In genomic region chr2:223724831-223725230, GRCh38 we compare ENCODE assay signal across 9 cellular contexts.
DNase-seq lines count a peak whose midpoint lies in the region; FAIRE-seq and TF ChIP-seq lines count a peak whose summit lies in the region.
"Had no signal": no experiment of that assay in that cellular context is flagged by ENCODE, and none has a peak within 500 bp of the region (broad histone marks: within the 10 kb centered on the region; RNA-seq: fewer than 3 reads in every experiment).

No MANE protein-coding gene starts in this region.

- no CpG with 5 or more reads among the region's 4 CpGs for WGBS in iPS DF 6.9 (ENCODE audit: insufficient coverage, insufficient read length)
- 88 to 92% methylated on average over 4 of the region's 4 CpGs for WGBS in thyroid gland, 2 donors

- H3K4me1 Mint-ChIP-seq in astrocyte (ENCODE audit: low read depth, unreplicated experiment) = peaks cover 23% of the 10 kb centered on the region
- H3K4me1 Mint-ChIP-seq in CD4-positive, alpha-beta memory T cell = no peaks in the 10 kb centered on the region

- TF ChIP-seq CTCF in astrocyte (IDR thresholded peaks at IDR 0.05; ENCODE audit: insufficient read depth, low read depth, low read length) (no peak), thyroid gland (IDR thresholded peaks at IDR 0.05) (no peak)

- no peaks in the 10 kb centered on the region for H3K27me3 Mint-ChIP-seq in astrocyte (ENCODE audit: low read depth, unreplicated experiment)
- H3K27me3 Mint-ChIP-seq in CD4-positive, alpha-beta memory T cell = peaks cover 5% of the 10 kb centered on the region in 2 donors

- H3K9ac ChIP-seq in HUES48 (ENCODE audit: low read depth, low read length) (peak overlapping the region; percentile 21), astrocyte (ENCODE audit: low read length) (peak overlapping the region; percentile 69)

- intact Hi-C loops in thyroid gland (cut with DNase I) = no loop called here
- intact Hi-C loops in CD4-positive, alpha-beta memory T cell (cut with micrococcal nuclease) = no loop called here

- H3K9me3 ChIP-seq in HUES48 (ENCODE audit: control insufficient read depth, insufficient read depth, low read length) = no peaks in the 10 kb centered on the region
- H3K9me3 ChIP-seq in astrocyte (ENCODE audit: insufficient read depth, low read depth, low read length) = no peaks in the 10 kb centered on the region
- no peaks in the 10 kb centered on the region for H3K9me3 ChIP-seq in iPS DF 6.9 (ENCODE audit: control insufficient read depth, insufficient read depth, low read length)
- H3K9me3 ChIP-seq in thyroid gland = no peaks in the 10 kb centered on the region
- H3K9me3 ChIP-seq in CD4-positive, alpha-beta memory T cell (ENCODE audit: control insufficient read depth in 1 of 2, low read length in 2 of 2) = no peaks in the 10 kb centered on the region
- no peaks in the 10 kb centered on the region for H3K9me3 ChIP-seq in HAP-1

- H3K9me3 Mint-ChIP-seq in astrocyte (ENCODE audit: unreplicated experiment) = peaks cover 2% of the 10 kb centered on the region
- peaks cover 0 to 3% (median 0%) of the 10 kb centered on the region in 8 donors for H3K9me3 Mint-ChIP-seq in CD4-positive, alpha-beta memory T cell

- TF ChIP-seq POLR2A in thyroid gland (IDR thresholded peaks at IDR 0.05) = no peak

- H3K4me2 ChIP-seq in astrocyte (ENCODE audit: low read length) = peak overlapping the region; percentile 77

- peak overlapping the region; percentile 93 for H3K27ac ChIP-seq in HUES48 (ENCODE audit: low read depth, low read length)
- H3K27ac ChIP-seq in astrocyte (ENCODE audit: low read depth, low read length) = peak overlapping the region; percentile 91
- peak overlapping the region; percentile 17 for H3K27ac ChIP-seq in iPS DF 6.9 (ENCODE audit: low read length)
- peak overlapping the region; percentile 37 to 81 (median 60) for H3K27ac ChIP-seq in thyroid gland
- H3K27ac ChIP-seq in CD4-positive, alpha-beta memory T cell (ENCODE audit: low read depth, low read length) = no peak overlapping the region

- in situ Hi-C loops in HAP-1 (cut with MboI; ENCODE audit: low sequenced_read_pairs) = no loop called here

- no peak overlapping the region for H3K4me3 Mint-ChIP-seq in astrocyte (ENCODE audit: unreplicated experiment)
- H3K4me3 Mint-ChIP-seq in CD4-positive, alpha-beta memory T cell = no peak overlapping the region

- POLR2A ChIA-PET in CD4-positive, alpha-beta memory T cell (lab: Charles Lee; ENCODE audit: partially characterized antibody) = no interaction called here

- H3K27ac Mint-ChIP-seq in astrocyte (ENCODE audit: unreplicated experiment) = peak overlapping the region; percentile 97
- H3K27ac Mint-ChIP-seq in CD4-positive, alpha-beta memory T cell = no peak overlapping the region

- H4K20me1 ChIP-seq in astrocyte (ENCODE audit: insufficient read depth, low read length) = no peaks in the 10 kb centered on the region

- no peaks in the 10 kb centered on the region for H3K79me2 ChIP-seq in astrocyte (ENCODE audit: insufficient read depth, low read length)

- DNase-seq in astrocyte (ENCODE audit: low read depth) = no peak
- no peak for DNase-seq in iPS DF 6.9 (ENCODE audit: low read depth, low spot score)
- no peak for DNase-seq in thyroid gland
- DNase-seq in CD4-positive, alpha-beta memory T cell = no peak
- DNase-seq in middle frontal gyrus (ENCODE audit: extremely low spot score, low spot score) = no peak
- no peak for DNase-seq in HAP-1 (ENCODE audit: low spot score in 2 of 2)
- DNase-seq: DND-41, NCI-H1417 treated with DMSO at 0.1 percent for 48 hours had no signal

- peaks cover 32% of the 10 kb centered on the region for H3K4me1 ChIP-seq in HUES48 (ENCODE audit: control insufficient read depth, insufficient read depth, low read length)
- peaks cover 21% of the 10 kb centered on the region for H3K4me1 ChIP-seq in astrocyte (ENCODE audit: insufficient read depth, low read length)
- H3K4me1 ChIP-seq in iPS DF 6.9 (ENCODE audit: control insufficient read depth, insufficient read depth, low read length) = peaks cover 4% of the 10 kb centered on the region; the same call in 1 of the 2 replicates
- peaks cover 8 to 15% of the 10 kb centered on the region in 2 donors for H3K4me1 ChIP-seq in thyroid gland
- no peaks in the 10 kb centered on the region for H3K4me1 ChIP-seq in CD4-positive, alpha-beta memory T cell (ENCODE audit: insufficient read depth, low read length)
- peaks cover 28% of the 10 kb centered on the region for H3K4me1 ChIP-seq in HAP-1

- no peak overlapping the region for H2AFZ ChIP-seq in astrocyte (ENCODE audit: low read depth, low read length)

- FAIRE-seq in astrocyte (lab: Jason Lieb, UNC) = peak; percentile 23

- CTCF ChIA-PET in CD4-positive, alpha-beta memory T cell (lab: Charles Lee; ENCODE audit: partially characterized antibody) = no interaction called here

- no peaks in the 10 kb centered on the region for H3K27me3 ChIP-seq in HUES48 (ENCODE audit: control insufficient read depth, insufficient read depth, low read length)
- no peaks in the 10 kb centered on the region for H3K27me3 ChIP-seq in astrocyte (ENCODE audit: insufficient read depth, low read length)
- no peaks in the 10 kb centered on the region for H3K27me3 ChIP-seq in iPS DF 6.9 (ENCODE audit: control insufficient read depth, insufficient read depth, low read length)
- H3K27me3 ChIP-seq in thyroid gland = no peaks in the 10 kb centered on the region
- no peaks in the 10 kb centered on the region for H3K27me3 ChIP-seq in CD4-positive, alpha-beta memory T cell (ENCODE audit: insufficient read depth, low read length)
- H3K27me3 ChIP-seq in HAP-1 (ENCODE audit: low read depth) = no peaks in the 10 kb centered on the region

- H3K36me3 Mint-ChIP-seq in astrocyte (ENCODE audit: low read depth, unreplicated experiment) = no peaks in the 10 kb centered on the region
- H3K36me3 Mint-ChIP-seq in CD4-positive, alpha-beta memory T cell = no peaks in the 10 kb centered on the region

- H3K4me3 ChIP-seq in HUES48 (ENCODE audit: low read depth, low read length) (peak overlapping the region; percentile 18; the same call in 1 of the 2 replicates), astrocyte (ENCODE audit: insufficient read depth, low read depth, low read length) (peak overlapping the region; percentile 20), iPS DF 6.9 (ENCODE audit: low read length) (no peak overlapping the region), thyroid gland (replicated peaks in 1 of 3) (no peak overlapping the region), HAP-1 (no peak overlapping the region)
- no peak overlapping the region for H3K4me3 ChIP-seq in CD4-positive, alpha-beta memory T cell (ENCODE audit: low read length in 2 of 2)

- H3K36me3 ChIP-seq in HUES48 (ENCODE audit: control insufficient read depth, insufficient read depth, low read length) (no peaks in the 10 kb centered on the region), astrocyte (ENCODE audit: insufficient read depth, low read length) (no peaks in the 10 kb centered on the region), iPS DF 6.9 (ENCODE audit: control insufficient read depth, insufficient read depth, low read length) (no peaks in the 10 kb centered on the region), thyroid gland (no peaks in the 10 kb centered on the region), HAP-1 (replicated peaks) (no peaks in the 10 kb centered on the region)
- no peaks in the 10 kb centered on the region for H3K36me3 ChIP-seq in CD4-positive, alpha-beta memory T cell (ENCODE audit: insufficient read depth, low read length)

Comparison
In these comparisons a context has a peak if more than half of its experiments do, and no peak if none do; other contexts are left out.
1. H3K4me3 ChIP-seq: peak in HUES48 (single experiment) and astrocyte (single experiment); none in iPS DF 6.9 (single experiment), thyroid gland (0 of 3), CD4-positive, alpha-beta memory T cell (0 of 2) and HAP-1 (single experiment).